21 cellular contexts compared by ENCODE assay signal in genomic region chr4:74190919-74191397, GRCh38. TPM values are rescaled to one million over a fixed set of nuclear protein-coding genes. Genes with fewer than 3 reads are reported as not detected.
DNase-seq lines count a peak whose midpoint lies in the region; ATAC-seq and TF ChIP-seq lines count a peak whose summit lies in the region.
"Had no signal": no experiment of that assay in that cellular context is flagged by ENCODE, and none has a peak within 500 bp of the region (broad histone marks: within the 10 kb centered on the region; RNA-seq: fewer than 3 reads in every experiment).

No MANE protein-coding gene starts in this region.

- no peak overlapping the region for H2BK5ac ChIP-seq in mesendoderm (ENCODE audit: low read length)

- H2BK15ac ChIP-seq in mesendoderm (replicated peaks; ENCODE audit: low read depth), result no peak overlapping the region

- H2BK120ac ChIP-seq in mesendoderm (ENCODE audit: low read depth, low read length), result no peak overlapping the region

- H3K36me3 ChIP-seq in left lung, result no peaks in the 10 kb centered on the region
- H3K36me3 ChIP-seq in mesendoderm (ENCODE audit: control insufficient read depth, insufficient read depth, low read length), result no peaks in the 10 kb centered on the region

- no peak overlapping the region for H3K4ac ChIP-seq in mesendoderm (ENCODE audit: low read depth, low read length)

- H2AK5ac ChIP-seq in mesendoderm (ENCODE audit: low read length), result no peak overlapping the region

- H3K56ac ChIP-seq in mesendoderm (ENCODE audit: low read length), result no peak overlapping the region

- H3K4me2 ChIP-seq in mesendoderm (ENCODE audit: low read length), result no peak overlapping the region

- H3K27me3 ChIP-seq in left lung, result no peaks in the 10 kb centered on the region
- H3K27me3 ChIP-seq in mesendoderm (ENCODE audit: insufficient read depth, low read length, poor library complexity), result no peaks in the 10 kb centered on the region

- intact Hi-C loops in left lung (cut with DNase I), result loop anchor here in 1 of 2 donors (10.0 kb wide), 1 partner anchor 124 kb away; no protein-coding TSS in a partner anchor

- H3K9ac ChIP-seq in mesendoderm (ENCODE audit: low read length), result no peak overlapping the region

- no peaks in the 10 kb centered on the region for H3K4me1 ChIP-seq in left lung
- H3K4me1 ChIP-seq in mesendoderm (ENCODE audit: control insufficient read depth, low read depth, low read length), result peaks cover 4% of the 10 kb centered on the region

- no peaks in the 10 kb centered on the region for H3K79me1 ChIP-seq in mesendoderm (ENCODE audit: low read length)

- H4K5ac ChIP-seq in mesendoderm (ENCODE audit: low read length), result no peak overlapping the region

- TF ChIP-seq CTCF in 22Rv1 (IDR thresholded peaks at IDR 0.05) (no peak), left lung (IDR thresholded peaks at IDR 0.05) (no peak)

- no peaks in the 10 kb centered on the region for H3K79me2 ChIP-seq in mesendoderm (ENCODE audit: control insufficient read depth, insufficient read depth, low read length)

- H3K4me3 ChIP-seq in left lung (no peak overlapping the region), mesendoderm (ENCODE audit: low read length) (no peak overlapping the region)
- H3K4me3 ChIP-seq: K562 had no signal

- no CpG with 5 or more reads among the region's 4 CpGs for WGBS in mesendoderm (ENCODE audit: extremely low coverage, insufficient coverage, low lambda C conversion rate)

- peak overlapping the region; percentile 76 for H3K27ac ChIP-seq in 22Rv1
- no peak overlapping the region for H3K27ac ChIP-seq in left lung
- H3K27ac ChIP-seq in mesendoderm (ENCODE audit: low read depth, low read length), result no peak overlapping the region

- no peak overlapping the region for H4K8ac ChIP-seq in mesendoderm (ENCODE audit: low read depth, low read length)

- ATAC-seq in left lung (peak; percentile 74), GM19351 (IDR thresholded peaks at IDR 0.05; ENCODE audit: unreplicated experiment) (no peak)
- ATAC-seq: HCT116, SK-N-SH treated with all-trans-retinoic acid at 6 μM for 48 hours, T-cell had no signal

- H3K23ac ChIP-seq in mesendoderm (ENCODE audit: low read length), result no peak overlapping the region

- DNase-seq in DMS53 treated with DMSO at 0.1 percent for 48 hours (lab: John Stamatoyannopoulos, UW; ENCODE audit: unreplicated experiment) (peak; percentile 94), NCI-H510A (lab: John Stamatoyannopoulos, UW) (peak; percentile 62), left lung (no peak), mesendoderm (no peak), islet precursor cell (no peak)
- no peak for DNase-seq in activated CD4-positive, alpha-beta T cell treated with anti-CD3 and anti-CD28 coated beads for 1 hour
- DNase-seq: ACHN, COR-L47, GOT3, NCI-H1105 treated with DMSO at 0.1 percent for 48 hours, NCI-H187, NCI-H2171 treated with DMSO at 0.1 percent for 48 hours, OCI-M1, RPMI8226, SHP77 treated with DMSO at 0.1 percent for 48 hours, T-cell had no signal

- H3K18ac ChIP-seq in mesendoderm (ENCODE audit: low read length), result no peak overlapping the region

- H3K9me3 ChIP-seq in left lung, result no peaks in the 10 kb centered on the region

RNA-seq across cellular contexts. Expression of gene MTHFD2L, which starts 33.0 kb away (rescaled TPM):
- total RNA-seq in left lung, result 10 to 100 TPM in 1 of 2 donors, 1 to 10 TPM in 1; 9.1 to 14.8 TPM
- 9.4 TPM for polyA plus RNA-seq in mesendoderm (2013, experiment 1 of 2)
- 9.9 TPM for polyA plus RNA-seq in mesendoderm (2013, experiment 2 of 2)

Comparison
In these comparisons a context has a peak if more than half of its experiments do, and no peak if none do; other contexts are left out.
1. DNase-seq: peak in DMS53 treated with DMSO at 0.1 percent for 48 hours (single experiment) and NCI-H510A (single experiment); none in left lung (0 of 2), activated CD4-positive, alpha-beta T cell treated with anti-CD3 and anti-CD28 coated beads for 1 hour (single experiment), mesendoderm (single experiment) and islet precursor cell (single experiment).